In the genomic region with DNA sequence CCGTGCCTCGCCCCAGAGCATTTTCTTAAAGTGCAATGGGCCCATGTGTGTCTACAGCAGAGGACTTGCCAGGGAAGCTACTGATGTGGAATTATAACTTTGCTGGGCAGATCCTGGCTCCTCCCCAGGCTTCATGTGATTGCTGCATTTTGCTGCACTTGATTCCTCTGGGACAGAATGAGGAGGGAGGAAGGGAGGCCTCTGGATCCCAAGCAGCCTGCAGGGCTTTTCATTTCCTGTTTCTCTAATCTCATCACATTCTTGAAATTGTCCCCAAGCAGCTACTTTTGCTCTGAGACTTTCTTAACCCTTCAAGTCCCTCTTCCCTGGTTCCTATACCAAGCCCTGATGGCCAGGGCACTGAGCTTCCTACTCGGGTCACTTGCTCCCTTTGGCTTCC, we compare ENCODE assay signal across 1 cellular context.
TF ChIP-seq lines count a peak whose summit lies in the region.

No MANE protein-coding gene starts in this region.

TF ChIP-seq in WTC11, 78 proteins besides CTCF, POLR2A, EP300 and RAD21 (continued from another document):
- TF ChIP-seq, protein P1, sequence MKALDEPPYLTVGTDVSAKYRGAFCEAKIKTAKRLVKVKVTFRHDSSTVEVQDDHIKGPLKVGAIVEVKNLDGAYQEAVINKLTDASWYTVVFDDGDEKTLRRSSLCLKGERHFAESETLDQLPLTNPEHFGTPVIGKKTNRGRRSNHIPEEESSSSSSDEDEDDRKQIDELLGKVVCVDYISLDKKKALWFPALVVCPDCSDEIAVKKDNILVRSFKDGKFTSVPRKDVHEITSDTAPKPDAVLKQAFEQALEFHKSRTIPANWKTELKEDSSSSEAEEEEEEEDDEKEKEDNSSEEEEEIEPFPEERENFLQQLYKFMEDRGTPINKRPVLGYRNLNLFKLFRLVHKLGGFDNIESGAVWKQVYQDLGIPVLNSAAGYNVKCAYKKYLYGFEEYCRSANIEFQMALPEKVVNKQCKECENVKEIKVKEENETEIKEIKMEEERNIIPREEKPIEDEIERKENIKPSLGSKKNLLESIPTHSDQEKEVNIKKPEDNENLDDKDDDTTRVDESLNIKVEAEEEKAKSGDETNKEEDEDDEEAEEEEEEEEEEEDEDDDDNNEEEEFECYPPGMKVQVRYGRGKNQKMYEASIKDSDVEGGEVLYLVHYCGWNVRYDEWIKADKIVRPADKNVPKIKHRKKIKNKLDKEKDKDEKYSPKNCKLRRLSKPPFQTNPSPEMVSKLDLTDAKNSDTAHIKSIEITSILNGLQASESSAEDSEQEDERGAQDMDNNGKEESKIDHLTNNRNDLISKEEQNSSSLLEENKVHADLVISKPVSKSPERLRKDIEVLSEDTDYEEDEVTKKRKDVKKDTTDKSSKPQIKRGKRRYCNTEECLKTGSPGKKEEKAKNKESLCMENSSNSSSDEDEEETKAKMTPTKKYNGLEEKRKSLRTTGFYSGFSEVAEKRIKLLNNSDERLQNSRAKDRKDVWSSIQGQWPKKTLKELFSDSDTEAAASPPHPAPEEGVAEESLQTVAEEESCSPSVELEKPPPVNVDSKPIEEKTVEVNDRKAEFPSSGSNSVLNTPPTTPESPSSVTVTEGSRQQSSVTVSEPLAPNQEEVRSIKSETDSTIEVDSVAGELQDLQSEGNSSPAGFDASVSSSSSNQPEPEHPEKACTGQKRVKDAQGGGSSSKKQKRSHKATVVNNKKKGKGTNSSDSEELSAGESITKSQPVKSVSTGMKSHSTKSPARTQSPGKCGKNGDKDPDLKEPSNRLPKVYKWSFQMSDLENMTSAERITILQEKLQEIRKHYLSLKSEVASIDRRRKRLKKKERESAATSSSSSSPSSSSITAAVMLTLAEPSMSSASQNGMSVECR (CRISPR knock-in tag; IDR thresholded peaks at IDR 0.05; ENCODE audit: borderline replicate concordance) = no peak
- no peak for TF ChIP-seq TEAD4 (CRISPR knock-in tag; IDR thresholded peaks at IDR 0.05)
